ENCODE assay signal across 2 cellular contexts in the genomic region with DNA sequence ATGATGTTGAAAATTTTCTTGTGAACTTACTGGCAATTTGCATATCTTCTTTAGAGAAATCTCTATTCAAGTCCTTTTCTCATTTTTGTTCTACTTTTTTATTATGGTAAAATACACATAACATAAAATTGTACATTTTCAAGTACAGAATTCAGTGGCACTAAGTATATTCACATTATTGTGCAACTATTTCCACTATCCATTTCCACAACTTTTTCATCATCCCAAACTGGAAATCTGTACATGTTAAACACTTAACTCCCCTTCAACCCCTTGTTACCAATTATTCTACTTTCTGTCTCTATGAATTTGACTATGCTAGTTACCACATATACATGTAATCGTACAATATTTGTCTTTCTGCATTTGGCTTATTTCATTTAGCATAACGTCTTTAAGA.
TF ChIP-seq lines count a peak whose summit lies in the region.

No MANE protein-coding gene starts in this region.

TF ChIP-seq in HepG2, 621 proteins besides CTCF, POLR2A, EP300 and RAD21:
- TF ChIP-seq CEBPB (IDR thresholded peaks at IDR 0.05; ENCODE audit: borderline replicate concordance, low read depth, low read length) (0 out of 2 replicates have a peak, but pooled peaks have one; percentile 26), ZNF777 (CRISPR knock-in tag; IDR thresholded peaks at IDR 0.05) (no peak)
TF ChIP-seq in HepG2: peak in this region for 1.

TF ChIP-seq in IMR-90, 13 proteins besides CTCF, POLR2A, EP300 and RAD21:
- no peak for TF ChIP-seq BHLHE40 (IDR thresholded peaks at IDR 0.05; ENCODE audit: low read depth, low read length)
- TF ChIP-seq MXI1 (IDR thresholded peaks at IDR 0.05; ENCODE audit: borderline replicate concordance, low read depth, low read length): no peak
- TF ChIP-seq, protein P1, sequence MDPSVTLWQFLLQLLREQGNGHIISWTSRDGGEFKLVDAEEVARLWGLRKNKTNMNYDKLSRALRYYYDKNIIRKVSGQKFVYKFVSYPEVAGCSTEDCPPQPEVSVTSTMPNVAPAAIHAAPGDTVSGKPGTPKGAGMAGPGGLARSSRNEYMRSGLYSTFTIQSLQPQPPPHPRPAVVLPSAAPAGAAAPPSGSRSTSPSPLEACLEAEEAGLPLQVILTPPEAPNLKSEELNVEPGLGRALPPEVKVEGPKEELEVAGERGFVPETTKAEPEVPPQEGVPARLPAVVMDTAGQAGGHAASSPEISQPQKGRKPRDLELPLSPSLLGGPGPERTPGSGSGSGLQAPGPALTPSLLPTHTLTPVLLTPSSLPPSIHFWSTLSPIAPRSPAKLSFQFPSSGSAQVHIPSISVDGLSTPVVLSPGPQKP (IDR thresholded peaks at IDR 0.05; ENCODE audit: borderline replicate concordance, low read depth, low read length): no peak
- TF ChIP-seq MAFK (IDR thresholded peaks at IDR 0.05; ENCODE audit: low read depth, low read length): no peak
- TF ChIP-seq NFE2L2 (IDR thresholded peaks at IDR 0.05; ENCODE audit: low read depth, low read length): no peak
- TF ChIP-seq RFX5 (IDR thresholded peaks at IDR 0.05; ENCODE audit: low read depth, low read length): no peak
- TF ChIP-seq SMC3 (IDR thresholded peaks at IDR 0.05; ENCODE audit: low read depth, low read length): no peak
- TF ChIP-seq CEBPB (IDR thresholded peaks at IDR 0.05; ENCODE audit: low read depth, low read length): peak; percentile 59
- no peak for TF ChIP-seq FOS (IDR thresholded peaks at IDR 0.05; ENCODE audit: low read depth, low read length)
